20 cellular contexts compared by ENCODE assay signal in the genomic region with DNA sequence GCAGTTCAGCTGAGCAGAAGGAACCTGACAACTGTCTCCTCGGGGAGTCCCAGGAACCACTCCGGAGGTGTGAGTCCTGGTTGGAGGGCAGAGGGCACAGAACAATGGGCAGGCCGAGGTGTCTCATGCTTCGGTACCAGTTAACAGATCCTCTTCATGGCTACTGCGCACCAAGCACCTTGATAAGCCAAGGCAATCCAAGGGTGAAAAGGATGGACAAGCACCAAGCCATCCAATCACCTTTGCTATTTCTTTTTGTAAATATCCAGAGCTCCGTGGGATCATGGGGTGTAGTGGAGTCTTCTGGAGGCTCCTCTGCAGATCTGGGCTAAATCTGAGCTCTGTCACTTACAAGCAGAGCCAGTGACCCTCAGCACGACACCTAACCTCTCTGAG.
DNase-seq lines count a peak whose midpoint lies in the region.
"Had no signal": no experiment of that assay in that cellular context is flagged by ENCODE, and none has a peak within 500 bp of the region (broad histone marks: within the 10 kb centered on the region; RNA-seq: fewer than 3 reads in every experiment).

No MANE protein-coding gene starts in this region.

- no peaks in the 10 kb centered on the region for H3K9me3 ChIP-seq in Karpas-422 (ENCODE audit: low read length)
- H3K9me3 ChIP-seq: BE2C, SJCRH30 had no signal

- H3K4me3 ChIP-seq in Karpas-422 (ENCODE audit: low read length), result no peak overlapping the region
- H3K4me3 ChIP-seq: GM23248, K562, SJCRH30 had no signal

- H2AFZ ChIP-seq in Karpas-422 (ENCODE audit: low read length), result no peak overlapping the region
- H2AFZ ChIP-seq: GM23248 had no signal

- no peak overlapping the region for H3K4me2 ChIP-seq in Karpas-422 (ENCODE audit: low read depth, low read length, poor library complexity, severe bottlenecking)

- no peak overlapping the region for H3K9ac ChIP-seq in Karpas-422 (ENCODE audit: low read length)
- H3K9ac ChIP-seq: GM23248 had no signal

- no peaks in the 10 kb centered on the region for H3K36me3 ChIP-seq in Karpas-422 (ENCODE audit: insufficient read depth, low read length)
- H3K36me3 ChIP-seq: BE2C, SJCRH30 had no signal

- peak; percentile 32 for DNase-seq in Ammon's horn (ENCODE audit: low spot score)
- peak; percentile 37 for DNase-seq in cerebellar cortex (ENCODE audit: low spot score)
- DNase-seq in medulla oblongata (ENCODE audit: extremely low spot score), result peak; percentile 56
- peak in 5 of 49 donors; percentile 48 to 76 (median 51) for DNase-seq in substantia nigra (lab: John Stamatoyannopoulos, UW)
- no peak for DNase-seq in OCI-M1 (lab: John Stamatoyannopoulos, UW)
- no peak for DNase-seq in Karpas-422
- DNase-seq in COLO829 (ENCODE audit: low spot score), result no peak
- DNase-seq: BE2C, GM23248, H9, NCI-H1105, NCI-H146, NCI-H1930, NCI-H2107, NCI-H524 treated with DMSO at 0.1 percent for 48 hours, NCI-H774, PC-3, SJCRH30 had no signal

- H3K9me2 ChIP-seq in Karpas-422 (replicated peaks; ENCODE audit: insufficient read depth, low read length), result no peaks in the 10 kb centered on the region

- H3K27me3 ChIP-seq in Karpas-422 (ENCODE audit: low read length), result no peaks in the 10 kb centered on the region
- H3K27me3 ChIP-seq: BE2C, SJCRH30 had no signal

- no peaks in the 10 kb centered on the region for H3K79me2 ChIP-seq in Karpas-422 (ENCODE audit: low read length)

- H4K20me1 ChIP-seq in Karpas-422 (ENCODE audit: insufficient read depth, low read depth, low read length), result no peaks in the 10 kb centered on the region

- peak overlapping the region; percentile 10 for H3K27ac ChIP-seq in substantia nigra (ENCODE audit: low read depth, low read length, poor library complexity, severe bottlenecking)
- no peak overlapping the region for H3K27ac ChIP-seq in Karpas-422 (ENCODE audit: low read length)
- H3K27ac ChIP-seq: 22Rv1, GM23248, SJCRH30 had no signal

- H3K4me1 ChIP-seq in Karpas-422 (ENCODE audit: low read length), result no peaks in the 10 kb centered on the region

Comparison
In these comparisons a context has a peak if more than half of its experiments do, and no peak if none do; other contexts are left out.
1. DNase-seq: peak in Ammon's horn (single experiment), cerebellar cortex (single experiment) and medulla oblongata (single experiment); none in OCI-M1 (single experiment), Karpas-422 (single experiment) and COLO829 (single experiment).